ENCODE assay signal across 9 cellular contexts in genomic region chr3:188946837-188947236, GRCh38.
DNase-seq lines count a peak whose midpoint lies in the region; TF ChIP-seq lines count a peak whose summit lies in the region.
"Had no signal": no experiment of that assay in that cellular context is flagged by ENCODE, and none has a peak within 500 bp of the region (broad histone marks: within the 10 kb centered on the region; RNA-seq: fewer than 3 reads in every experiment).

No MANE protein-coding gene starts in this region.

- H2BK15ac ChIP-seq in neuronal stem cell (ENCODE audit: low read length), result no peak overlapping the region

- no peaks in the 10 kb centered on the region for H3K9me2 ChIP-seq in MM.1S (replicated peaks; ENCODE audit: insufficient read depth, low read length)
- H3K9me2 ChIP-seq in Karpas-422 (replicated peaks; ENCODE audit: insufficient read depth, low read length), result no peaks in the 10 kb centered on the region

- H3K4ac ChIP-seq in neuronal stem cell (ENCODE audit: low read length), result no peak overlapping the region

- H2BK5ac ChIP-seq in neuronal stem cell (ENCODE audit: low read length), result no peak overlapping the region

- H3K79me1 ChIP-seq in neuronal stem cell (ENCODE audit: low read depth, low read length), result no peaks in the 10 kb centered on the region

- H3K79me2 ChIP-seq in MM.1S (ENCODE audit: low read length) (no peaks in the 10 kb centered on the region), Karpas-422 (ENCODE audit: low read length) (no peaks in the 10 kb centered on the region)

- CTCF ChIA-PET in RWPE1 (lab: Yijun Ruan, JAX), result interaction anchor here (0.6 to 1.8 kb wide), 5 partner anchors 9 to 1206 kb away, joined by 3 to 6 read pairs (median 4); no protein-coding TSS in a partner anchor

- no peaks in the 10 kb centered on the region for H3F3A ChIP-seq in MM.1S (ENCODE audit: insufficient read depth, low read length)

- H3K27ac ChIP-seq in RWPE1 (peak overlapping the region; percentile 100), esophagus squamous epithelium (peak overlapping the region; percentile 90 to 98 (median 96)), neuronal stem cell (replicated peaks; ENCODE audit: low read length) (no peak overlapping the region), MM.1S (ENCODE audit: low read length) (no peak overlapping the region), Karpas-422 (ENCODE audit: low read length) (no peak overlapping the region)

- H3K4me3 ChIP-seq in esophagus squamous epithelium (peak overlapping the region; percentile 33 to 65 (median 46)), neuronal stem cell (ENCODE audit: low read length in 2 of 2) (peak overlapping the region in 1 of 2 donors; percentile 61), MM.1S (ENCODE audit: low read length) (no peak overlapping the region), Karpas-422 (ENCODE audit: low read length) (no peak overlapping the region)

- H3K23ac ChIP-seq in neuronal stem cell (ENCODE audit: low read depth, low read length, poor library complexity), result no peak overlapping the region

- intact Hi-C loops in esophagus squamous epithelium (cut with DNase I), result no loop called here

- WGBS in esophagus squamous epithelium, 2 donors, result 31 to 51% methylated on average over 7 to 8 of the region's 8 CpGs
- no CpG with 5 or more reads among the region's 8 CpGs for WGBS in neuronal stem cell (ENCODE audit: extremely low coverage in 2 of 2, insufficient read length in 2 of 2, insufficient replicate concordance in 1 of 2), 2 donors

- no peak overlapping the region for H4K8ac ChIP-seq in neuronal stem cell (ENCODE audit: low read depth, low read length)

- H4K20me1 ChIP-seq in MM.1S (ENCODE audit: insufficient read depth, low read length) (no peaks in the 10 kb centered on the region), Karpas-422 (ENCODE audit: insufficient read depth, low read depth, low read length) (no peaks in the 10 kb centered on the region)

- H2BK12ac ChIP-seq in neuronal stem cell (ENCODE audit: low read length), result no peak overlapping the region

- H3K9ac ChIP-seq in neuronal stem cell (ENCODE audit: low read depth, low read length, poor library complexity) (no peak overlapping the region), MM.1S (ENCODE audit: low read length) (no peak overlapping the region), Karpas-422 (ENCODE audit: low read length) (no peak overlapping the region)

- H3K9me3 ChIP-seq in esophagus squamous epithelium (no peaks in the 10 kb centered on the region), neuronal stem cell (replicated peaks in 1 of 2; ENCODE audit: control insufficient read depth in 2 of 2, insufficient read depth in 1 of 2, low read depth in 1 of 2, low read length in 2 of 2) (no peaks in the 10 kb centered on the region), MM.1S (replicated peaks; ENCODE audit: insufficient read depth, low read length) (no peaks in the 10 kb centered on the region), Karpas-422 (ENCODE audit: low read length) (no peaks in the 10 kb centered on the region)

- no peak overlapping the region for H3K14ac ChIP-seq in neuronal stem cell (ENCODE audit: low read length)

- H3K27me3 ChIP-seq in esophagus squamous epithelium (no peaks in the 10 kb centered on the region), neuronal stem cell (ENCODE audit: control insufficient read depth in 3 of 3, insufficient read depth in 3 of 3, low read depth in 1 of 3, low read length in 3 of 3) (no peaks in the 10 kb centered on the region), MM.1S (replicated peaks; ENCODE audit: insufficient read depth, low read length) (no peaks in the 10 kb centered on the region), Karpas-422 (ENCODE audit: low read length) (no peaks in the 10 kb centered on the region)

- H2AFZ ChIP-seq in neuronal stem cell (ENCODE audit: low read length), result peak overlapping the region; percentile 95
- H2AFZ ChIP-seq in MM.1S (ENCODE audit: low read length), result no peak overlapping the region
- H2AFZ ChIP-seq in Karpas-422 (ENCODE audit: low read length), result no peak overlapping the region

- peaks cover 50 to 100% (median 68%) of the 10 kb centered on the region in 3 donors for H3K4me1 ChIP-seq in esophagus squamous epithelium
- peaks cover 0 to 9% of the 10 kb centered on the region in 2 donors for H3K4me1 ChIP-seq in neuronal stem cell (ENCODE audit: control insufficient read depth in 2 of 2, insufficient read depth in 1 of 2, low read depth in 1 of 2, low read length in 2 of 2)
- no peaks in the 10 kb centered on the region for H3K4me1 ChIP-seq in MM.1S (ENCODE audit: low read length)
- peaks cover 7% of the 10 kb centered on the region for H3K4me1 ChIP-seq in Karpas-422 (ENCODE audit: low read length)

- DNase-seq in AG08395 (ENCODE audit: low spot score) (peak; percentile 32), RWPE1 (ENCODE audit: low spot score) (no peak), esophagus squamous epithelium (lab: John Stamatoyannopoulos, UW) (no peak), neuronal stem cell (ENCODE audit: low spot score) (no peak), MM.1S (no peak), Karpas-422 (no peak), RPMI8226 (no peak), G401 (ENCODE audit: low spot score) (no peak)
- DNase-seq: CD4-positive, alpha-beta T cell had no signal

- H4K91ac ChIP-seq in neuronal stem cell (ENCODE audit: low read depth, low read length, poor library complexity), result no peak overlapping the region

- H3K4me2 ChIP-seq in neuronal stem cell (ENCODE audit: insufficient read depth, low read length, poor library complexity, severe bottlenecking) (peak overlapping the region; percentile 68), MM.1S (ENCODE audit: low read depth, low read length) (no peak overlapping the region), Karpas-422 (ENCODE audit: low read depth, low read length, poor library complexity, severe bottlenecking) (no peak overlapping the region)

- in situ Hi-C loops in G401 (cut with HindIII; ENCODE audit: low sequenced_read_pairs), result no loop called here

- POLR2A ChIA-PET in RWPE1 (lab: Yijun Ruan, JAX; ENCODE audit: low non-redundant PET), result no interaction called here

- H2BK120ac ChIP-seq in neuronal stem cell (ENCODE audit: low read depth, low read length), result no peak overlapping the region

- H3K18ac ChIP-seq in neuronal stem cell (ENCODE audit: low read length), result no peak overlapping the region

- peak overlapping the region; percentile 17 for H2AK5ac ChIP-seq in neuronal stem cell (ENCODE audit: low read depth, low read length)

- H3K36me3 ChIP-seq in esophagus squamous epithelium (no peaks in the 10 kb centered on the region), neuronal stem cell (replicated peaks in 1 of 2; ENCODE audit: control insufficient read depth in 2 of 2, insufficient read depth in 2 of 2, low read length in 2 of 2) (no peaks in the 10 kb centered on the region), MM.1S (replicated peaks; ENCODE audit: insufficient read depth, low read length) (no peaks in the 10 kb centered on the region), Karpas-422 (ENCODE audit: insufficient read depth, low read length) (no peaks in the 10 kb centered on the region)

- no peak for TF ChIP-seq CTCF in RWPE1 (conservative IDR thresholded peaks at IDR 0.05; ENCODE audit: low read depth)
- no peak for TF ChIP-seq CTCF in esophagus squamous epithelium (IDR thresholded peaks at IDR 0.05)
- TF ChIP-seq CTCF in MM.1S (IDR thresholded peaks at IDR 0.05; ENCODE audit: low read length), result no peak

- TF ChIP-seq POLR2A in esophagus squamous epithelium (IDR thresholded peaks at IDR 0.05), result no peak

Comparison
In these comparisons a context has a peak if more than half of its experiments do, and no peak if none do; other contexts are left out.
1. H3K27ac ChIP-seq: peak in RWPE1 (single experiment) and esophagus squamous epithelium (4 of 4); none in neuronal stem cell (single experiment), MM.1S (single experiment) and Karpas-422 (single experiment).
2. H3K4me3 ChIP-seq: peak in esophagus squamous epithelium (4 of 4); none in MM.1S (single experiment) and Karpas-422 (single experiment).